In the genomic region with DNA sequence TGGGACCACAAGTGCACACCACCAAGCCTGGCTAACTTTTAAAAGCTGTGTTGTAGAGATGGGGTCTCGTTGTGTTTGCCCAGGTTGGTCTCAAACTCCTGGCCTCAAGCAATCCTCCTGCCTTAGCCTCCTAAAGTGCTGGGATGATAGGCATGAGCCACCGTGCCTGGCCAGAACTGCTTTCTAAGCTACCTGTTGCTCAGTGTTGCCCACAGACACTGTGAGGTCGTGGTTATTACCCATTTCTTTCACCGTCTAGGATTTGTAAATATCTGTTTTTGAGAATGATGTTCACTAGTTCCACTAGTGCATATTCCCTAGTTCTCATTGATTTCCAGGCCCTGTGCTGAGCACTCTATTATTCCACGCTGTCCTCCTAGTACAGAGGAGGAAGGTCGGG, we compare ENCODE assay signal across 19 cellular contexts.
"Had no signal": no experiment of that assay in that cellular context is flagged by ENCODE, and none has a peak within 500 bp of the region (broad histone marks: within the 10 kb centered on the region; RNA-seq: fewer than 3 reads in every experiment).

No MANE protein-coding gene starts in this region.

- H3K36me3 ChIP-seq: gastroesophageal sphincter, heart left ventricle, left lung, prostate gland, thoracic aorta, tibial nerve, upper lobe of right lung, uterus had no signal

- H3K4me1 Mint-ChIP-seq: mesothelial cell of epicardium; stimulated activated naive B cell treated with anti-CD40 and anti-IgM and Interleukin-4, amounts not matched to agents 10 μg/mL and 1 μg/mL and 100 μg/mL, for 72 hours had no signal

- H3K4me3 ChIP-seq: dorsolateral prefrontal cortex, gastroesophageal sphincter, heart left ventricle, left lung, prostate gland, skin epidermis, thoracic aorta, tibial nerve, upper lobe of right lung, uterus had no signal

- DNase-seq: dorsolateral prefrontal cortex; heart left ventricle; hippocampal formation; left cardiac atrium; left lung; stimulated activated naive B cell treated with anti-CD40 and anti-IgM and Interleukin-4, amounts not matched to agents 10 μg/mL and 1 μg/mL and 100 μg/mL, for 72 hours; uterus had no signal

- H3K4me3 Mint-ChIP-seq: mesothelial cell of epicardium; naive thymus-derived CD4-positive, alpha-beta T cell; nephron; stimulated activated naive B cell treated with anti-CD40 and anti-IgM and Interleukin-4, amounts not matched to agents 10 μg/mL and 1 μg/mL and 100 μg/mL, for 72 hours; stimulated activated naive CD8-positive, alpha-beta T cell treated with anti-CD3 and anti-CD28 coated beads, Interleukin-15, Interleukin-2, amounts not matched to agents 100 ng/mL and 50 ng/mL, for 24 hours had no signal

- H3K4me1 ChIP-seq: left lung, prostate gland, uterus had no signal

- H3K9me3 Mint-ChIP-seq: mesothelial cell of epicardium; nephron; stimulated activated naive CD8-positive, alpha-beta T cell treated with anti-CD3 and anti-CD28 coated beads, Interleukin-15, Interleukin-2, amounts not matched to agents 100 ng/mL and 50 ng/mL, for 24 hours had no signal

- FAIRE-seq: colon, islet of Langerhans had no signal

- H3K27ac Mint-ChIP-seq: mesothelial cell of epicardium; naive thymus-derived CD4-positive, alpha-beta T cell; nephron; stimulated activated naive B cell treated with anti-CD40 and anti-IgM and Interleukin-4, amounts not matched to agents 10 μg/mL and 1 μg/mL and 100 μg/mL, for 72 hours; stimulated activated naive CD8-positive, alpha-beta T cell treated with anti-CD3 and anti-CD28 coated beads, Interleukin-15, Interleukin-2, amounts not matched to agents 100 ng/mL and 50 ng/mL, for 24 hours had no signal

- H3K36me3 Mint-ChIP-seq: mesothelial cell of epicardium; naive thymus-derived CD4-positive, alpha-beta T cell; stimulated activated naive B cell treated with anti-CD40 and anti-IgM and Interleukin-4, amounts not matched to agents 10 μg/mL and 1 μg/mL and 100 μg/mL, for 72 hours had no signal

- H3K27me3 ChIP-seq: left lung, tibial nerve, uterus had no signal

- H3K9me3 ChIP-seq: gastroesophageal sphincter, heart left ventricle, left lung, prostate gland, thoracic aorta, tibial nerve, upper lobe of right lung, uterus had no signal

- H3K27ac ChIP-seq: dorsolateral prefrontal cortex, gastroesophageal sphincter, heart left ventricle, left lung, prostate gland, skin epidermis, thoracic aorta, tibial nerve, upper lobe of right lung, uterus had no signal

- ATAC-seq: gastroesophageal sphincter, heart left ventricle, left cardiac atrium had no signal
